9 cellular contexts compared by ENCODE assay signal in the genomic region with DNA sequence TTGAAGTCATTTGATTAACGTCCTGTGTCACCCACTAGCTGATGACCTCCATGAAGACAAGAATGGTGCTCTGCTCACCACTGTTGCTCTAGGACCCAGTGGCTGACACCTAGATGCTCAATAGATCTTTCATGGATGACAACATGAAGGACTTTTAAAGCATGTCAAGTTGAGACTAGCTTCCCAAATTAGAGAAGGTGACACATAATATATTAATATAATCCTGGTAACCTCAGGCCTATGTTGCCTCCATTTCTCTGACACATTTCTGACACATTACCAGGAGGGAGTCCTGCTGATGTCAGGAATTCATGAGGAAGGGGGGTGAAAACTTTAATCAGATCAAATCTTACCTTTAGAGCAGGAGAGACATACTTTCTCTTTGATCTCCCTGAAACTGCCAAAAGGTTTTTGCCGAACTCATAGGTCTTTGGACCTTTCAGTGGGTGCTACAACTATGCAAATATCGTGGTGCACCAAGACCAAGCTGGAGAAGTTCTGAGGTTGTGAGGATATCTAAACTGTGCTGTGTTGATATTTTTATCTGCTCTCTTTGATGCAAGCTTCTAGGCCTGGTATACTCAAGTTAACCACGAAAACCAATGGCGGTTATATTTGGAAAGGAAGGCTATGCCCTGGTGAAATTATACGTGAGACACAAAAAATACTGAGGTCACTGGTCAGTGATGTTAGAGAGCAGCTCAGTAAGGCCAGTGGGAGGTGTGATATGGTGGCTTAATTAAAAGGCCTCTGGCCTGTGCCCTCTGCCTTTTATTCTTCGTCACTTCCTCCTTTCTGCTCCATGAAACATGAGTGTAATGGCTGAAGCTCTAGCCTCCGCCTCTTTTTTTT. TPM values are rescaled to one million over a fixed set of nuclear protein-coding genes. Genes with fewer than 3 reads are reported as not detected.
DNase-seq lines count a peak whose midpoint lies in the region; ATAC-seq, FAIRE-seq and TF ChIP-seq lines count a peak whose summit lies in the region.
"Had no signal": no experiment of that assay in that cellular context is flagged by ENCODE, and none has a peak within 500 bp of the region (broad histone marks: within the 10 kb centered on the region; RNA-seq: fewer than 3 reads in every experiment).

No MANE protein-coding gene starts in this region.

- H3K36me3 ChIP-seq in GM12878 (ENCODE audit: control insufficient read depth in 2 of 2, insufficient read depth in 2 of 2, low read length in 1 of 2) (no peaks in the 10 kb centered on the region), pancreas (no peaks in the 10 kb centered on the region)

- H4K20me1 ChIP-seq in GM12878 (ENCODE audit: control insufficient read depth, insufficient read depth) = no peaks in the 10 kb centered on the region

- in situ Hi-C loops in GM13977 (cut with MboI; ENCODE audit: low pct_unique_long_range_greater_than_20kb, low sequenced_read_pairs, unreplicated experiment) (no loop called here), GM12878 (cut with MboI) (no loop called here)

- TF ChIP-seq POLR2A in GM12878 (IDR thresholded peaks at IDR 0.05; ENCODE audit: low read depth, low read length) = no peak

- TF ChIP-seq CTCF in GM13977 (IDR thresholded peaks at IDR 0.05; ENCODE audit: extremely low read depth, insufficient read depth, missing control alignments) (no peak), GM12878 (IDR thresholded peaks at IDR 0.05 in 2 of 3, conservative IDR thresholded peaks at IDR 0.05 in 1 of 3; ENCODE audit: control insufficient read depth in 2 of 3, extremely low read depth in 1 of 3, insufficient read depth in 1 of 3, low read depth in 3 of 3, low read length in 3 of 3) (no peak), pancreas (IDR thresholded peaks at IDR 0.05) (no peak)

- peak overlapping the region; percentile 73 for H2AFZ ChIP-seq in GM12878 (ENCODE audit: control insufficient read depth, low read depth, low read length)

- H3K27ac ChIP-seq in GM12878 (ENCODE audit: control insufficient read depth, insufficient read depth) (no peak overlapping the region; the same call in 1 of the 2 replicates), pancreas (no peak overlapping the region)

- peak; percentile 74 for DNase-seq in GM13977 (ENCODE audit: low spot score)
- DNase-seq in GM12878 (ENCODE audit: low read depth, low spot score) = peak; percentile 82
- no peak for DNase-seq in HPDE6-E6E7 (ENCODE audit: extremely low spot score)
- no peak for DNase-seq in NCI-H1105 treated with DMSO at 0.1 percent for 48 hours (lab: John Stamatoyannopoulos, UW)
- no peak for DNase-seq in pancreas
- DNase-seq in hippocampal formation (lab: John Stamatoyannopoulos, UW) = no peak
- DNase-seq: activated CD4-positive, alpha-beta T cell treated with anti-CD3 and anti-CD28 coated beads, Interleukin-2, amount 50 U/mL, for 48 hours had no signal

- H3K9ac ChIP-seq in GM12878 (ENCODE audit: control insufficient read depth, insufficient read depth, low read length) = no peak overlapping the region

- FAIRE-seq in GM12878 (lab: Jason Lieb, UNC) = peak; percentile 94
- no peak for FAIRE-seq in pancreas (lab: Jason Lieb, UNC)

- ATAC-seq in GM21390 (IDR thresholded peaks at IDR 0.05; ENCODE audit: unreplicated experiment) (peak; percentile 95), HG03469 (IDR thresholded peaks at IDR 0.05; ENCODE audit: unreplicated experiment) (peak; percentile 94), GM12878 (peak; percentile 96), pancreas (no peak)

- intact Hi-C loops in GM12878 (cut with micrococcal nuclease; ENCODE audit: unreplicated experiment) (no loop called here), pancreas (cut with DNase I) (no loop called here)

- TF ChIP-seq EP300 in GM12878 (IDR thresholded peaks at IDR 0.05; ENCODE audit: borderline replicate concordance in 1 of 2, control insufficient read depth in 1 of 2, low read depth in 2 of 2, low read length in 2 of 2) = peak; percentile 72 to 88; a peak in 3 of 4 replicates

- H3K4me3 ChIP-seq in GM12878 (no peak overlapping the region), pancreas (no peak overlapping the region)

- RAD21 ChIA-PET in GM12878 (lab: Charles Lee; ENCODE audit: unreplicated experiment) = interaction anchor here (1.0 to 5.9 kb wide), 11 partner anchors 13 to 212 kb away, joined by 3 to 51 read pairs (median 6); a partner anchor contains a TSS

- H3K9me3 ChIP-seq in GM12878 (replicated peaks; ENCODE audit: control insufficient read depth, insufficient read depth, low read length) = no peaks in the 10 kb centered on the region
- H3K9me3 ChIP-seq in pancreas = no peaks in the 10 kb centered on the region

- H3K27me3 ChIP-seq in GM12878 (replicated peaks in 1 of 2; ENCODE audit: control insufficient read depth in 2 of 2, insufficient read depth in 2 of 2, low read length in 1 of 2) (peaks cover 0 to 3% of the 10 kb centered on the region in 2 experiments; a peak in 1 of 4 replicates), pancreas (no peaks in the 10 kb centered on the region)

- BruUV-seq in GM12878 (replicated peaks; lab: Mats Ljungman, UMichigan) = no TSS peak

- CTCF ChIA-PET in GM12878 (lab: Yijun Ruan, JAX) = interaction anchor here (0.6 to 9.0 kb wide), 14 partner anchors 12 to 295 kb away, joined by 3 to 69 read pairs (median 4); a partner anchor contains a TSS

- no peaks in the 10 kb centered on the region for H3K79me2 ChIP-seq in GM12878 (ENCODE audit: control insufficient read depth, insufficient read depth, low read length)

- peak overlapping the region; percentile 79 for H3K4me2 ChIP-seq in GM12878 (ENCODE audit: control insufficient read depth, insufficient read depth)

- POLR2A ChIA-PET in GM12878 (lab: Charles Lee) = interaction anchor here (0.5 to 3.9 kb wide), 4 partner anchors 11 to 1156 kb away, joined by 4 to 21 read pairs (median 12); a partner anchor contains a TSS

- H3K4me1 ChIP-seq in GM12878 (ENCODE audit: control insufficient read depth, insufficient read depth, low read length) = peaks cover 18% of the 10 kb centered on the region
- no peaks in the 10 kb centered on the region for H3K4me1 ChIP-seq in pancreas

- SMC1A ChIA-PET in GM12878 (lab: Charles Lee; ENCODE audit: uncharacterized antibody, unreplicated experiment) = interaction anchor here (0.5 to 5.2 kb wide), 16 partner anchors 12 to 300 kb away, joined by 3 to 44 read pairs (median 4); a partner anchor contains a TSS

- 9% methylated on average over 7 of the region's 8 CpGs for WGBS in GM12878 (ENCODE audit: insufficient coverage, insufficient replicate concordance, low lambda C conversion rate, missing lambda C conversion rate)
- WGBS in pancreas, 2 donors = 87 to 92% methylated on average over 8 of the region's 8 CpGs

- TF ChIP-seq RAD21 in GM12878 (IDR thresholded peaks at IDR 0.05; ENCODE audit: insufficient read depth, low read depth, low read length) = no peak

TF ChIP-seq in GM12878, 131 proteins besides CTCF, POLR2A, EP300 and RAD21 (continues in another document):
- TF ChIP-seq IKZF1 (conservative IDR thresholded peaks at IDR 0.05) (peak; percentile 84), TAF1 (IDR thresholded peaks at IDR 0.05; ENCODE audit: borderline replicate concordance, low read depth, low read length) (no peak), ETV6 (conservative IDR thresholded peaks at IDR 0.05 in 1 of 2, IDR thresholded peaks at IDR 0.05 in 1 of 2; ENCODE audit: borderline replicate concordance in 1 of 2, low read depth in 1 of 2) (peak in 1 of 2 experiments; percentile 14; a peak in 1 of 4 replicates), SMARCA5 (IDR thresholded peaks at IDR 0.05) (no peak), CBX3 (IDR thresholded peaks at IDR 0.05; ENCODE audit: borderline replicate concordance, low read depth) (no peak)
- TF ChIP-seq, protein P1, sequence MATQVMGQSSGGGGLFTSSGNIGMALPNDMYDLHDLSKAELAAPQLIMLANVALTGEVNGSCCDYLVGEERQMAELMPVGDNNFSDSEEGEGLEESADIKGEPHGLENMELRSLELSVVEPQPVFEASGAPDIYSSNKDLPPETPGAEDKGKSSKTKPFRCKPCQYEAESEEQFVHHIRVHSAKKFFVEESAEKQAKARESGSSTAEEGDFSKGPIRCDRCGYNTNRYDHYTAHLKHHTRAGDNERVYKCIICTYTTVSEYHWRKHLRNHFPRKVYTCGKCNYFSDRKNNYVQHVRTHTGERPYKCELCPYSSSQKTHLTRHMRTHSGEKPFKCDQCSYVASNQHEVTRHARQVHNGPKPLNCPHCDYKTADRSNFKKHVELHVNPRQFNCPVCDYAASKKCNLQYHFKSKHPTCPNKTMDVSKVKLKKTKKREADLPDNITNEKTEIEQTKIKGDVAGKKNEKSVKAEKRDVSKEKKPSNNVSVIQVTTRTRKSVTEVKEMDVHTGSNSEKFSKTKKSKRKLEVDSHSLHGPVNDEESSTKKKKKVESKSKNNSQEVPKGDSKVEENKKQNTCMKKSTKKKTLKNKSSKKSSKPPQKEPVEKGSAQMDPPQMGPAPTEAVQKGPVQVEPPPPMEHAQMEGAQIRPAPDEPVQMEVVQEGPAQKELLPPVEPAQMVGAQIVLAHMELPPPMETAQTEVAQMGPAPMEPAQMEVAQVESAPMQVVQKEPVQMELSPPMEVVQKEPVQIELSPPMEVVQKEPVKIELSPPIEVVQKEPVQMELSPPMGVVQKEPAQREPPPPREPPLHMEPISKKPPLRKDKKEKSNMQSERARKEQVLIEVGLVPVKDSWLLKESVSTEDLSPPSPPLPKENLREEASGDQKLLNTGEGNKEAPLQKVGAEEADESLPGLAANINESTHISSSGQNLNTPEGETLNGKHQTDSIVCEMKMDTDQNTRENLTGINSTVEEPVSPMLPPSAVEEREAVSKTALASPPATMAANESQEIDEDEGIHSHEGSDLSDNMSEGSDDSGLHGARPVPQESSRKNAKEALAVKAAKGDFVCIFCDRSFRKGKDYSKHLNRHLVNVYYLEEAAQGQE (IDR thresholded peaks at IDR 0.05; ENCODE audit: low read depth, low read length) = no peak

RNA-seq across cellular contexts. Expression of a gene that starts 13.2 kb away (rescaled TPM):
- total RNA-seq in GM12878 (2013; cell fraction: nucleolus; rRNA removed) = 55.0 and 61.5 TPM in 2 replicates
- total RNA-seq in GM12878 (2014; rRNA removed) = 19.6 and 20.4 TPM in 2 replicates
- total RNA-seq in GM12878 (2014; rRNA removed; fragmentation: Illumina TruSeq; extraction: Trizol) = 11.3 TPM in 2 replicates
- 24.3 and 28.6 TPM in 2 replicates for total RNA-seq in GM12878 (2021)
- polyA plus RNA-seq in GM12878 (2011; ENCODE audit: low read depth) = 7.3 TPM
- polyA plus RNA-seq in GM12878 (2011; rRNA removed) = 24.3 and 27.0 TPM in 2 replicates
- polyA plus RNA-seq in GM12878 (2011; cell fraction: cytosol; rRNA removed) = 24.5 and 25.8 TPM in 2 replicates
- 52.4 and 66.3 TPM in 2 replicates for polyA plus RNA-seq in GM12878 (2011; cell fraction: nucleus; rRNA removed)
- 11.9 and 13.6 TPM in 2 replicates for polyA plus RNA-seq in GM12878 (2012)
- 18.2 and 21.9 TPM in 2 replicates for polyA plus RNA-seq in GM12878 (2014; fragmentation: Illumina TruSeq; extraction: Trizol)
- 1 to 10 TPM; 5.6 to 7.8 TPM for polyA plus RNA-seq in GM12878 (2014; fragmentation: Nextera tagmentation; extraction: Ambion mirVana)
- 20.0 and 21.7 TPM in 2 replicates for polyA plus RNA-seq in GM12878 (2014; rRNA removed)
- 1 to 10 TPM; 6.6 to 7.2 TPM for polyA plus RNA-seq in GM12878 (2016; fragmentation: Nextera tagmentation; extraction: Ambion mirVana)
- polyA minus RNA-seq in GM12878 (2011; rRNA and poly(A)+ RNA removed) = 26.6 and 34.5 TPM in 2 replicates
- polyA minus RNA-seq in GM12878 (2011; cell fraction: cytosol; rRNA and poly(A)+ RNA removed) = 9.4 and 11.4 TPM in 2 replicates
- polyA minus RNA-seq in GM12878 (2011; cell fraction: nucleus; rRNA and poly(A)+ RNA removed) = 30.8 and 38.7 TPM in 2 replicates
- 1 to 10 TPM; 2.7 to 10.0 (median 3.7) TPM for total RNA-seq in pancreas
- polyA plus RNA-seq in pancreas = 1 to 10 TPM; 3.0 to 5.6 TPM

Comparison
In these comparisons a context has a peak if more than half of its experiments do, and no peak if none do; other contexts are left out.
1. DNase-seq: peak in GM13977 (single experiment) and GM12878 (single experiment); none in HPDE6-E6E7 (single experiment), NCI-H1105 treated with DMSO at 0.1 percent for 48 hours (single experiment), pancreas (0 of 6) and hippocampal formation (0 of 2).
2. ATAC-seq: peak in GM21390 (single experiment), HG03469 (single experiment) and GM12878 (single experiment); none in pancreas (0 of 4).